In the genomic region with DNA sequence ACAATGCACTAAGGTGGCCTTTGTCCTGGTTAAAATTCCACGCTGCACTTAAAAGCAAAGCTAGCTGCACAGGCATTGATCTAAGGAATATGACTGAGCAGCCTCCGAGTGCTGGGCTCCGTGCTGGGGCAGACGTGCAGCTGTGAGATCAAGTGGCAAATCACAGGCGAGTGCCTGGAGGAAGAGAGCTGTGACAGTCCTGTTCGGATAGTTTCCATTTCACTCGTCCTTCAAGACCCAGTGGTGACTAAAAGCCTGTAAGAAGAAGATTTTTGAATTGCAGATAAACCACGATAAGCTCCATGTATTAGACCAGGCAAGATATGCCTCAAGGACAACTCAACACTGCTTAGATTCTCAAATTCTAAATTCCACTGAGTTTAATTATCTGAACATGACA, we compare ENCODE assay signal across 18 cellular contexts.
"Had no signal": no experiment of that assay in that cellular context is flagged by ENCODE, and none has a peak within 500 bp of the region (broad histone marks: within the 10 kb centered on the region; RNA-seq: fewer than 3 reads in every experiment).

No MANE protein-coding gene starts in this region.

- DNase-seq: activated CD4-positive, alpha-beta T cell treated with anti-CD3 and anti-CD28 coated beads, Interleukin-2, amount 50 U/mL, for 1 hour; activated CD8-positive, alpha-beta memory T cell treated with anti-CD3 and anti-CD28 coated beads for 24 hours; activated naive CD8-positive, alpha-beta T cell treated with anti-CD3 and anti-CD28 coated beads, Interleukin-2, amount 10 ng/mL, durations not matched to agents 7 days and 5 days; brain microvascular endothelial cell; foreskin fibroblast; glutamatergic neuron; lower lobe of right lung; naive B cell; stimulated activated CD4-positive, alpha-beta T cell treated with anti-CD3 and anti-CD28 coated beads, Interleukin-4, amount 100 ng/mL, for 24 hours; stimulated activated naive CD4-positive, alpha-beta T cell treated with Interleukin-2 at 50 U/mL for 16 hours; T-helper 9 cell had no signal

- H3K27me3 ChIP-seq: suprapubic skin had no signal

- H3K27ac Mint-ChIP-seq: activated naive CD8-positive, alpha-beta T cell treated with anti-CD3 and anti-CD28 coated beads, Interleukin-2, amount 10 ng/mL, durations not matched to agents 7 days and 5 days; activated T-helper 1 cell treated with anti-CD3 and anti-CD28 coated beads, Interleukin-12 subunit alpha, Interleukin-12 subunit beta, Interleukin-2, Interleukin-4 antibody, amounts not matched to agents 30 ng/mL and 10 ng/mL and 1 ng/mL, durations not matched to agents 14 hours and 24 hours and 36 hours; mesothelial cell of epicardium; type B pancreatic cell had no signal

- H3K4me3 ChIP-seq: coronary artery, lower lobe of right lung, skin epidermis, suprapubic skin had no signal

- H3K36me3 ChIP-seq: brain microvascular endothelial cell, lower lobe of right lung, suprapubic skin had no signal

- H3K36me3 Mint-ChIP-seq: activated naive CD8-positive, alpha-beta T cell treated with anti-CD3 and anti-CD28 coated beads, Interleukin-2, amount 10 ng/mL, durations not matched to agents 7 days and 5 days; mesothelial cell of epicardium; naive B cell; type B pancreatic cell had no signal

- H3K4me1 ChIP-seq: lower lobe of right lung had no signal

- H3K4me1 Mint-ChIP-seq: activated naive CD8-positive, alpha-beta T cell treated with anti-CD3 and anti-CD28 coated beads, Interleukin-2, amount 10 ng/mL, durations not matched to agents 7 days and 5 days; central memory CD8-positive, alpha-beta T cell; naive B cell had no signal

- H3K9me3 Mint-ChIP-seq: activated naive CD8-positive, alpha-beta T cell treated with anti-CD3 and anti-CD28 coated beads, Interleukin-2, amount 10 ng/mL, durations not matched to agents 7 days and 5 days; activated T-helper 1 cell treated with anti-CD3 and anti-CD28 coated beads, Interleukin-12 subunit alpha, Interleukin-12 subunit beta, Interleukin-2, Interleukin-4 antibody, amounts not matched to agents 30 ng/mL and 10 ng/mL and 1 ng/mL, durations not matched to agents 14 hours and 24 hours and 36 hours; central memory CD8-positive, alpha-beta T cell; mesothelial cell of epicardium; naive B cell; type B pancreatic cell had no signal

- ATAC-seq: lower lobe of right lung had no signal

- H3K27ac ChIP-seq: brain microvascular endothelial cell, coronary artery, lower lobe of right lung, skin epidermis, suprapubic skin had no signal

- H3K9me3 ChIP-seq: lower lobe of right lung, suprapubic skin had no signal

- H3K27me3 Mint-ChIP-seq: activated naive CD8-positive, alpha-beta T cell treated with anti-CD3 and anti-CD28 coated beads, Interleukin-2, amount 10 ng/mL, durations not matched to agents 7 days and 5 days had no signal

- H3K4me3 Mint-ChIP-seq: activated naive CD8-positive, alpha-beta T cell treated with anti-CD3 and anti-CD28 coated beads, Interleukin-2, amount 10 ng/mL, durations not matched to agents 7 days and 5 days; activated T-helper 1 cell treated with anti-CD3 and anti-CD28 coated beads, Interleukin-12 subunit alpha, Interleukin-12 subunit beta, Interleukin-2, Interleukin-4 antibody, amounts not matched to agents 30 ng/mL and 10 ng/mL and 1 ng/mL, durations not matched to agents 14 hours and 24 hours and 36 hours; central memory CD8-positive, alpha-beta T cell; mesothelial cell of epicardium; naive B cell; type B pancreatic cell had no signal
